Comparison of ENCODE assay signal across 4 cellular contexts in genomic region chr2:113476688-113477368, GRCh38. TPM values are rescaled to one million over a fixed set of nuclear protein-coding genes. Genes with fewer than 3 reads are reported as not detected.
"Had no signal": no experiment of that assay in that cellular context is flagged by ENCODE, and none has a peak within 500 bp of the region (broad histone marks: within the 10 kb centered on the region; RNA-seq: fewer than 3 reads in every experiment).

No MANE protein-coding gene starts in this region.

RNA-seq across cellular contexts. Expression of gene FOXD4L1, which starts 21.6 kb away (rescaled TPM):
- total RNA-seq: natural killer cell, urinary bladder, vagina had no signal
- polyA plus RNA-seq: liver had no signal
